In genomic region chr6:158825038-158825950, GRCh38 we compare ENCODE assay signal across 1 cellular context.
TF ChIP-seq lines count a peak whose summit lies in the region.

No MANE protein-coding gene starts in this region.

TF ChIP-seq in IMR-90, 13 proteins besides CTCF, POLR2A, EP300 and RAD21:
- TF ChIP-seq RFX5 (IDR thresholded peaks at IDR 0.05; ENCODE audit: low read depth, low read length) = no peak
- TF ChIP-seq CHD1 (IDR thresholded peaks at IDR 0.05; ENCODE audit: low read depth, low read length) = no peak
- TF ChIP-seq CEBPB (IDR thresholded peaks at IDR 0.05; ENCODE audit: low read depth, low read length) = no peak
- TF ChIP-seq MAZ (IDR thresholded peaks at IDR 0.05; ENCODE audit: borderline replicate concordance, low read depth, low read length) = no peak
- TF ChIP-seq NFE2L2 (IDR thresholded peaks at IDR 0.05; ENCODE audit: low read depth, low read length) = no peak
- no peak for TF ChIP-seq FOS (IDR thresholded peaks at IDR 0.05; ENCODE audit: low read depth, low read length)
- TF ChIP-seq, protein P1, sequence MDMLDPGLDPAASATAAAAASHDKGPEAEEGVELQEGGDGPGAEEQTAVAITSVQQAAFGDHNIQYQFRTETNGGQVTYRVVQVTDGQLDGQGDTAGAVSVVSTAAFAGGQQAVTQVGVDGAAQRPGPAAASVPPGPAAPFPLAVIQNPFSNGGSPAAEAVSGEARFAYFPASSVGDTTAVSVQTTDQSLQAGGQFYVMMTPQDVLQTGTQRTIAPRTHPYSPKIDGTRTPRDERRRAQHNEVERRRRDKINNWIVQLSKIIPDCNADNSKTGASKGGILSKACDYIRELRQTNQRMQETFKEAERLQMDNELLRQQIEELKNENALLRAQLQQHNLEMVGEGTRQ (IDR thresholded peaks at IDR 0.05; ENCODE audit: low read depth, low read length) = no peak
- no peak for TF ChIP-seq BHLHE40 (IDR thresholded peaks at IDR 0.05; ENCODE audit: low read depth, low read length)
